Comparison of ENCODE assay signal across 36 cellular contexts in genomic region chr18:69697069-69697468, GRCh38.
"Had no signal": no experiment of that assay in that cellular context is flagged by ENCODE, and none has a peak within 500 bp of the region (broad histone marks: within the 10 kb centered on the region; RNA-seq: fewer than 3 reads in every experiment).

No MANE protein-coding gene starts in this region.

- DNase-seq: activated B cell treated with CpG ODN at 0.5 μM for 24 hours; activated CD4-positive, alpha-beta memory T cell treated with anti-CD3 and anti-CD28 coated beads for 36 hours; activated CD4-positive, alpha-beta T cell treated with anti-CD3 and anti-CD28 coated beads for 4 hours; activated CD4-positive, alpha-beta T cell treated with anti-CD3 and anti-CD28 coated beads, Interleukin-2, amount 10 ng/mL, durations not matched to agents 24 days and 14 days; activated CD4-positive, alpha-beta T cell treated with anti-CD3 and anti-CD28 coated beads, Interleukin-2, amount 50 U/mL, for 1 hour; activated CD4-positive, alpha-beta T cell treated with anti-CD3 and anti-CD28 coated beads, Interleukin-2, amount 50 U/mL, for 4 hours; activated CD4-positive, CD25-positive, alpha-beta regulatory T cell treated with anti-CD3 and anti-CD28 coated beads, Interleukin-2, amount 50 U/mL, for 72 hours; activated CD8-positive, alpha-beta memory T cell treated with anti-CD3 and anti-CD28 coated beads, Interleukin-2, amount 50 U/mL, for 4 hours; activated CD8-positive, alpha-beta T cell treated with anti-CD3 and anti-CD28 coated beads for 36 hours; activated effector memory CD4-positive, alpha-beta T cell treated with anti-CD3 and anti-CD28 coated beads, Interleukin-2, amount 50 U/mL, for 16 hours; activated gamma-delta T cell treated with Interleukin-2 at 50 U/mL for 16 hours; activated naive CD4-positive, alpha-beta T cell; activated naive CD4-positive, alpha-beta T cell treated with anti-CD3 and anti-CD28 coated beads for 36 hours; activated naive CD4-positive, alpha-beta T cell treated with anti-CD3 and anti-CD28 coated beads, Interleukin-2, amount 50 U/mL, for 16 hours; activated naive CD8-positive, alpha-beta T cell treated with anti-CD3 and anti-CD28 coated beads for 36 hours; activated T-cell treated with anti-CD3 and anti-CD28 coated beads for 4 hours; activated T-cell treated with anti-CD3 and anti-CD28 coated beads, Interleukin-2, amount 50 U/mL, for 1 hour; activated T-cell treated with anti-CD3 and anti-CD28 coated beads, Interleukin-2, amount 50 U/mL, for 4 hours; activated T-cell treated with anti-CD3 and anti-CD28 coated beads, Interleukin-2, amount 50 U/mL, for 72 hours; adrenal gland; amniotic stem cell; caudate nucleus; cerebellar nuclear complex; T-helper 1 cell; T-helper 2 cell; T-helper 9 cell had no signal

- ATAC-seq: activated CD8-positive, alpha-beta T cell treated with anti-CD3 and anti-CD28 coated beads for 36 hours; activated naive CD4-positive, alpha-beta T cell treated with anti-CD3 and anti-CD28 coated beads, Interleukin-2, amount 50 U/mL, for 72 hours; activated T-cell treated with anti-CD3 and anti-CD28 coated beads, Interleukin-2, amount 50 U/mL, for 4 hours; activated T-cell treated with anti-CD3 and anti-CD28 coated beads, Interleukin-2, amount 50 U/mL, for 72 hours; activated T-helper 17 cell treated with anti-CD3 and anti-CD28 coated beads, Interleukin-2, amount 50 U/mL, for 72 hours had no signal

- H3K9me3 Mint-ChIP-seq: activated B cell treated with CpG ODN at 0.5 μM for 24 hours; activated CD4-positive, alpha-beta memory T cell treated with anti-CD3 and anti-CD28 coated beads for 36 hours; activated CD8-positive, alpha-beta T cell treated with anti-CD3 and anti-CD28 coated beads for 36 hours; activated naive CD4-positive, alpha-beta T cell treated with anti-CD3 and anti-CD28 coated beads for 36 hours; activated naive CD4-positive, alpha-beta T cell treated with anti-CD3 and anti-CD28 coated beads, Interleukin-2, amount 50 U/mL, for 72 hours; activated T-cell treated with anti-CD3 and anti-CD28 coated beads, Interleukin-2, amount 50 U/mL, for 4 hours; activated T-cell treated with anti-CD3 and anti-CD28 coated beads, Interleukin-2, amount 50 U/mL, for 72 hours; activated T-helper 1 cell treated with anti-CD3 and anti-CD28 coated beads, Interleukin-12 subunit alpha, Interleukin-12 subunit beta, Interleukin-2, Interleukin-4 antibody, amounts not matched to agents 30 ng/mL and 10 ng/mL and 1 ng/mL, durations not matched to agents 14 hours and 24 hours and 36 hours; activated T-helper 17 cell treated with anti-CD3 and anti-CD28 coated beads, Interleukin-2, amount 50 U/mL, for 72 hours; brain; central memory CD8-positive, alpha-beta T cell; T-helper 1 cell treated with Interleukin-12 subunit alpha and Interleukin-12 subunit beta and Interleukin-4 antibody, amounts not matched to agents 30 μg/mL and 1 μg/mL, for 36 hours; T-helper 2 cell treated with Interferon-gamma antibody and Interleukin-4, amounts not matched to agents 5 μg/mL and 100 μg/mL, for 36 hours had no signal

- H3K36me3 ChIP-seq: adrenal gland, ascending aorta had no signal

- H3K4me1 ChIP-seq: adrenal gland, ascending aorta had no signal

- H3K4me3 ChIP-seq: adrenal gland, ascending aorta, cardiac muscle cell had no signal

- H3K9me3 ChIP-seq: adrenal gland, ascending aorta had no signal

- H3K27me3 Mint-ChIP-seq: activated B cell treated with CpG ODN at 0.5 μM for 24 hours; activated CD4-positive, alpha-beta memory T cell treated with anti-CD3 and anti-CD28 coated beads for 36 hours; activated CD8-positive, alpha-beta T cell treated with anti-CD3 and anti-CD28 coated beads for 36 hours; activated naive CD8-positive, alpha-beta T cell treated with anti-CD3 and anti-CD28 coated beads for 36 hours; activated T-helper 17 cell treated with anti-CD3 and anti-CD28 coated beads, Interleukin-2, amount 50 U/mL, for 72 hours; brain had no signal

- H3K27me3 ChIP-seq: adrenal gland, ascending aorta, cardiac muscle cell had no signal

- H3K27ac Mint-ChIP-seq: activated B cell treated with CpG ODN at 0.5 μM for 24 hours; activated CD4-positive, alpha-beta memory T cell treated with anti-CD3 and anti-CD28 coated beads for 36 hours; activated CD4-positive, alpha-beta T cell treated with anti-CD3 and anti-CD28 coated beads, Interleukin-2, amount 10 ng/mL, durations not matched to agents 24 days and 14 days; activated CD8-positive, alpha-beta T cell treated with anti-CD3 and anti-CD28 coated beads for 36 hours; activated naive CD4-positive, alpha-beta T cell treated with anti-CD3 and anti-CD28 coated beads for 36 hours; activated naive CD4-positive, alpha-beta T cell treated with anti-CD3 and anti-CD28 coated beads, Interleukin-2, amount 50 U/mL, for 72 hours; activated naive CD8-positive, alpha-beta T cell treated with anti-CD3 and anti-CD28 coated beads for 36 hours; activated T-cell treated with anti-CD3 and anti-CD28 coated beads, Interleukin-2, amount 50 U/mL, for 72 hours; activated T-helper 1 cell treated with anti-CD3 and anti-CD28 coated beads, Interleukin-12 subunit alpha, Interleukin-12 subunit beta, Interleukin-2, Interleukin-4 antibody, amounts not matched to agents 30 ng/mL and 10 ng/mL and 1 ng/mL, durations not matched to agents 14 hours and 24 hours and 36 hours; activated T-helper 17 cell treated with anti-CD3 and anti-CD28 coated beads, Interleukin-2, amount 50 U/mL, for 72 hours; brain; T-helper 1 cell treated with Interleukin-12 subunit alpha and Interleukin-12 subunit beta and Interleukin-4 antibody, amounts not matched to agents 30 μg/mL and 1 μg/mL, for 36 hours; T-helper 2 cell treated with Interferon-gamma antibody and Interleukin-4, amounts not matched to agents 5 μg/mL and 100 μg/mL, for 36 hours had no signal

- H3K36me3 Mint-ChIP-seq: activated CD4-positive, alpha-beta memory T cell treated with anti-CD3 and anti-CD28 coated beads for 36 hours; activated naive CD4-positive, alpha-beta T cell treated with anti-CD3 and anti-CD28 coated beads, Interleukin-2, amount 50 U/mL, for 72 hours; activated naive CD8-positive, alpha-beta T cell treated with anti-CD3 and anti-CD28 coated beads for 36 hours had no signal

- H3K4me3 Mint-ChIP-seq: activated B cell treated with CpG ODN at 0.5 μM for 24 hours; activated CD4-positive, alpha-beta memory T cell treated with anti-CD3 and anti-CD28 coated beads for 36 hours; activated CD4-positive, alpha-beta T cell treated with anti-CD3 and anti-CD28 coated beads, Interleukin-2, amount 10 ng/mL, durations not matched to agents 24 days and 14 days; activated CD8-positive, alpha-beta T cell treated with anti-CD3 and anti-CD28 coated beads for 36 hours; activated naive CD4-positive, alpha-beta T cell treated with anti-CD3 and anti-CD28 coated beads for 36 hours; activated naive CD8-positive, alpha-beta T cell treated with anti-CD3 and anti-CD28 coated beads for 36 hours; activated T-cell treated with anti-CD3 and anti-CD28 coated beads, Interleukin-2, amount 50 U/mL, for 4 hours; activated T-cell treated with anti-CD3 and anti-CD28 coated beads, Interleukin-2, amount 50 U/mL, for 72 hours; activated T-helper 1 cell treated with anti-CD3 and anti-CD28 coated beads, Interleukin-12 subunit alpha, Interleukin-12 subunit beta, Interleukin-2, Interleukin-4 antibody, amounts not matched to agents 30 ng/mL and 10 ng/mL and 1 ng/mL, durations not matched to agents 14 hours and 24 hours and 36 hours; activated T-helper 17 cell treated with anti-CD3 and anti-CD28 coated beads, Interleukin-2, amount 50 U/mL, for 72 hours; brain; central memory CD8-positive, alpha-beta T cell; T-helper 1 cell treated with Interleukin-12 subunit alpha and Interleukin-12 subunit beta and Interleukin-4 antibody, amounts not matched to agents 30 μg/mL and 1 μg/mL, for 36 hours; T-helper 2 cell treated with Interferon-gamma antibody and Interleukin-4, amounts not matched to agents 5 μg/mL and 100 μg/mL, for 36 hours had no signal

- H3K27ac ChIP-seq: adrenal gland, ascending aorta, cardiac muscle cell, VCaP had no signal

- H3K4me1 Mint-ChIP-seq: activated B cell treated with CpG ODN at 0.5 μM for 24 hours; activated CD4-positive, alpha-beta T cell treated with anti-CD3 and anti-CD28 coated beads, Interleukin-2, amount 10 ng/mL, durations not matched to agents 24 days and 14 days; activated naive CD8-positive, alpha-beta T cell treated with anti-CD3 and anti-CD28 coated beads for 36 hours; activated T-helper 17 cell treated with anti-CD3 and anti-CD28 coated beads, Interleukin-2, amount 50 U/mL, for 72 hours; central memory CD8-positive, alpha-beta T cell had no signal
